39 cellular contexts compared by ENCODE assay signal in genomic region chr10:75884808-75885207, GRCh38.
"Had no signal": no experiment of that assay in that cellular context is flagged by ENCODE, and none has a peak within 500 bp of the region (broad histone marks: within the 10 kb centered on the region; RNA-seq: fewer than 3 reads in every experiment).

No MANE protein-coding gene starts in this region.

- H3K4me3 Mint-ChIP-seq: activated CD4-positive, alpha-beta memory T cell treated with anti-CD3 and anti-CD28 coated beads for 36 hours; activated CD4-positive, alpha-beta T cell treated with anti-CD3 and anti-CD28 coated beads for 36 hours; activated naive CD4-positive, alpha-beta T cell treated with anti-CD3 and anti-CD28 coated beads for 36 hours; activated T-cell treated with anti-CD3 and anti-CD28 coated beads, Interleukin-2, amount 50 U/mL, for 4 hours; activated T-helper 1 cell treated with anti-CD3 and anti-CD28 coated beads, Interleukin-12 subunit alpha, Interleukin-12 subunit beta, Interleukin-2, Interleukin-4 antibody, amounts not matched to agents 30 ng/mL and 10 ng/mL and 1 ng/mL, durations not matched to agents 14 hours and 24 hours and 36 hours; T-helper 1 cell treated with Interleukin-12 subunit alpha and Interleukin-12 subunit beta and Interleukin-4 antibody, amounts not matched to agents 30 μg/mL and 1 μg/mL, for 36 hours; T-helper 2 cell treated with Interferon-gamma antibody and Interleukin-4, amounts not matched to agents 5 μg/mL and 100 μg/mL, for 36 hours; WTC11 had no signal

- H3K4me3 ChIP-seq: adrenal gland, body of pancreas, breast epithelium, K562, MG63, Peyer's patch, SJSA1 had no signal

- ATAC-seq: activated CD4-positive, alpha-beta T cell treated with anti-CD3 and anti-CD28 coated beads for 36 hours; activated CD4-positive, CD25-positive, alpha-beta regulatory T cell treated with anti-CD3 and anti-CD28 coated beads, Interleukin-2, amount 50 U/mL, for 24 hours; activated naive CD4-positive, alpha-beta T cell treated with anti-CD3 and anti-CD28 coated beads, Interleukin-2, amount 50 U/mL, for 72 hours; activated T-cell treated with anti-CD3 and anti-CD28 coated beads, Interleukin-2, amount 50 U/mL, for 4 hours; body of pancreas; K562; PC-3; WTC11 had no signal

- H3K27ac Mint-ChIP-seq: activated CD4-positive, alpha-beta memory T cell treated with anti-CD3 and anti-CD28 coated beads for 36 hours; activated CD4-positive, alpha-beta T cell treated with anti-CD3 and anti-CD28 coated beads for 36 hours; activated naive CD4-positive, alpha-beta T cell treated with anti-CD3 and anti-CD28 coated beads for 36 hours; activated naive CD4-positive, alpha-beta T cell treated with anti-CD3 and anti-CD28 coated beads, Interleukin-2, amount 50 U/mL, for 72 hours; activated T-helper 1 cell treated with anti-CD3 and anti-CD28 coated beads, Interleukin-12 subunit alpha, Interleukin-12 subunit beta, Interleukin-2, Interleukin-4 antibody, amounts not matched to agents 30 ng/mL and 10 ng/mL and 1 ng/mL, durations not matched to agents 14 hours and 24 hours and 36 hours; T-helper 1 cell treated with Interleukin-12 subunit alpha and Interleukin-12 subunit beta and Interleukin-4 antibody, amounts not matched to agents 30 μg/mL and 1 μg/mL, for 36 hours; T-helper 2 cell treated with Interferon-gamma antibody and Interleukin-4, amounts not matched to agents 5 μg/mL and 100 μg/mL, for 36 hours; WTC11 had no signal

- H3K4me2 ChIP-seq: SK-N-SH had no signal

- H3K27me3 Mint-ChIP-seq: activated CD4-positive, alpha-beta memory T cell treated with anti-CD3 and anti-CD28 coated beads for 36 hours had no signal

- DNase-seq: activated CD4-positive, alpha-beta memory T cell treated with anti-CD3 and anti-CD28 coated beads for 36 hours; activated CD4-positive, alpha-beta T cell treated with anti-CD3 and anti-CD28 coated beads for 36 hours; activated CD4-positive, alpha-beta T cell treated with anti-CD3 and anti-CD28 coated beads, Interleukin-2, amount 50 U/mL, for 1 hour; activated CD8-positive, alpha-beta memory T cell treated with anti-CD3 and anti-CD28 coated beads, Interleukin-2, amount 50 U/mL, for 4 hours; activated gamma-delta T cell treated with Interleukin-2 at 50 U/mL for 16 hours; activated naive CD4-positive, alpha-beta T cell treated with anti-CD3 and anti-CD28 coated beads for 36 hours; activated T-cell treated with anti-CD3 and anti-CD28 coated beads for 4 hours; activated T-cell treated with anti-CD3 and anti-CD28 coated beads, Interleukin-2, amount 50 U/mL, for 4 hours; adrenal gland; body of pancreas; caudate nucleus; cerebellar nuclear complex; MG63; NCI-H1048; NCI-H1105 treated with DMSO at 0.1 percent for 48 hours; NCI-H1436; NCI-H1694; NCI-H2029 treated with DMSO at 0.1 percent for 48 hours; NCI-H2107; NCI-H2171; NCI-H524; NCI-H69; NK-92 treated with Interleukin-12 subunit alpha and Interleukin-12 subunit beta, amount 100 ng/mL, for 24 hours; PC-3; Peyer's patch; RPMI8226; SHP77 treated with DMSO at 0.1 percent for 48 hours; SK-N-SH had no signal

- H3K36me3 Mint-ChIP-seq: activated CD4-positive, alpha-beta memory T cell treated with anti-CD3 and anti-CD28 coated beads for 36 hours; activated naive CD4-positive, alpha-beta T cell treated with anti-CD3 and anti-CD28 coated beads, Interleukin-2, amount 50 U/mL, for 72 hours; WTC11 had no signal

- H3K9me3 ChIP-seq: adrenal gland, body of pancreas, breast epithelium, MG63, Peyer's patch, SJSA1, SK-N-SH had no signal

- H3K27ac ChIP-seq: adrenal gland, body of pancreas, breast epithelium, Peyer's patch, SJSA1 had no signal

- H3K9ac ChIP-seq: SK-N-SH had no signal

- FAIRE-seq: astrocyte, K562, TTC549 had no signal

- H3K36me3 ChIP-seq: adrenal gland, breast epithelium, MG63, Peyer's patch, SJSA1 had no signal

- H3K27me3 ChIP-seq: adrenal gland, body of pancreas, breast epithelium, MG63, Peyer's patch, SJSA1 had no signal

- H3K4me1 ChIP-seq: breast epithelium, Peyer's patch, SJSA1 had no signal

- H3K9me3 Mint-ChIP-seq: activated CD4-positive, alpha-beta memory T cell treated with anti-CD3 and anti-CD28 coated beads for 36 hours; activated naive CD4-positive, alpha-beta T cell treated with anti-CD3 and anti-CD28 coated beads for 36 hours; activated T-cell treated with anti-CD3 and anti-CD28 coated beads, Interleukin-2, amount 50 U/mL, for 4 hours; activated T-helper 1 cell treated with anti-CD3 and anti-CD28 coated beads, Interleukin-12 subunit alpha, Interleukin-12 subunit beta, Interleukin-2, Interleukin-4 antibody, amounts not matched to agents 30 ng/mL and 10 ng/mL and 1 ng/mL, durations not matched to agents 14 hours and 24 hours and 36 hours; T-helper 1 cell treated with Interleukin-12 subunit alpha and Interleukin-12 subunit beta and Interleukin-4 antibody, amounts not matched to agents 30 μg/mL and 1 μg/mL, for 36 hours; T-helper 2 cell treated with Interferon-gamma antibody and Interleukin-4, amounts not matched to agents 5 μg/mL and 100 μg/mL, for 36 hours had no signal

- H3K4me1 Mint-ChIP-seq: activated CD4-positive, alpha-beta T cell treated with anti-CD3 and anti-CD28 coated beads for 36 hours; WTC11 had no signal
